Comparison of ENCODE assay signal across 9 cellular contexts in genomic region chr17:44690746-44691306, GRCh38. TPM values are rescaled to one million over a fixed set of nuclear protein-coding genes. Genes with fewer than 3 reads are reported as not detected.
A peak's percentile ranks its signal among the peaks of the same experiment; 100 is the strongest.
DNase-seq lines count a peak whose midpoint lies in the region; ATAC-seq, FAIRE-seq and TF ChIP-seq lines count a peak whose summit lies in the region.
"Not testable (repeated sequence)": the region's sequence is repeated elsewhere in the genome, so short reads cannot be mapped to it uniquely, and the experiment has no call there.
"Had no signal": no experiment of that assay in that cellular context is flagged by ENCODE, and none has a peak within 500 bp of the region (broad histone marks: within the 10 kb centered on the region; RNA-seq: fewer than 3 reads in every experiment).

No MANE protein-coding gene starts in this region.

- H3K9me3 Mint-ChIP-seq in astrocyte (ENCODE audit: unreplicated experiment); natural killer cell: not testable (repeated sequence)

- H3F3A ChIP-seq in DOHH2 (ENCODE audit: control insufficient read depth, insufficient read depth) = not testable (repeated sequence)

- H3K4me1 ChIP-seq in DOHH2 (ENCODE audit: control insufficient read depth, low read length) (peaks cover 15% of the 10 kb centered on the region), astrocyte (ENCODE audit: insufficient read depth, low read length) (peaks cover 13% of the 10 kb centered on the region)
- not testable (repeated sequence) for H3K4me1 ChIP-seq in HUES64 (ENCODE audit: insufficient read depth, low read length)

- not testable (repeated sequence) for H4K20me1 ChIP-seq in DOHH2 (ENCODE audit: control insufficient read depth, insufficient read depth, low read depth, low read length); astrocyte (ENCODE audit: insufficient read depth, low read length)

- not testable (repeated sequence) for H2AFZ ChIP-seq in astrocyte (ENCODE audit: low read depth, low read length)

- H3K27ac Mint-ChIP-seq in astrocyte (ENCODE audit: unreplicated experiment) = not testable (repeated sequence)
- peak overlapping the region; percentile 92 to 98 for H3K27ac Mint-ChIP-seq in natural killer cell

- H3K36me3 ChIP-seq in DOHH2 (ENCODE audit: control insufficient read depth, low read length); HUES64 (ENCODE audit: insufficient read depth, low read length); astrocyte (ENCODE audit: insufficient read depth, low read length): not testable (repeated sequence)

- not testable (repeated sequence) for H3K9me2 ChIP-seq in DOHH2 (replicated peaks; ENCODE audit: control insufficient read depth, low read length)

- not testable (repeated sequence) for H3K27ac ChIP-seq in DOHH2 (ENCODE audit: low read depth, low read length); HUES64 (ENCODE audit: low read depth, low read length); astrocyte (ENCODE audit: low read depth, low read length)

- peaks cover 37% of the 10 kb centered on the region for H3K79me2 ChIP-seq in DOHH2 (ENCODE audit: control insufficient read depth, low read length)
- peaks cover 40% of the 10 kb centered on the region for H3K79me2 ChIP-seq in astrocyte (ENCODE audit: insufficient read depth, low read length)

- peak; percentile 53 for TF ChIP-seq CTCF in DOHH2 (IDR thresholded peaks at IDR 0.05; ENCODE audit: low read depth, low read length, poor library complexity, severe bottlenecking)
- TF ChIP-seq CTCF in astrocyte (IDR thresholded peaks at IDR 0.05; ENCODE audit: insufficient read depth, low read depth, low read length); natural killer cell (IDR thresholded peaks at IDR 0.05): not testable (repeated sequence)
- TF ChIP-seq CTCF in fibroblast of pulmonary artery (IDR thresholded peaks at IDR 0.05; ENCODE audit: low read length, missing control alignments) = peak; percentile 5

- not testable (repeated sequence) for H3K36me3 Mint-ChIP-seq in astrocyte (ENCODE audit: low read depth, unreplicated experiment); natural killer cell

- ATAC-seq in natural killer cell = not testable (repeated sequence)

- FAIRE-seq in astrocyte (lab: Jason Lieb, UNC) = not testable (repeated sequence)

- not testable (repeated sequence) for H3K9me3 ChIP-seq in DOHH2 (ENCODE audit: control insufficient read depth, insufficient read depth, low read length); HUES64 (ENCODE audit: insufficient read depth, low read depth, low read length); astrocyte (ENCODE audit: insufficient read depth, low read depth, low read length)

- not testable (repeated sequence) for H3K27me3 Mint-ChIP-seq in astrocyte (ENCODE audit: low read depth, unreplicated experiment); natural killer cell (ENCODE audit: low read depth in 2 of 2)

- H3K4me1 Mint-ChIP-seq in astrocyte (ENCODE audit: low read depth, unreplicated experiment) = not testable (repeated sequence)
- H3K4me1 Mint-ChIP-seq in natural killer cell = peaks cover 19% of the 10 kb centered on the region in 2 donors

- DNase-seq in NCI-H460 (ENCODE audit: extremely low read depth, low read depth) = peak; percentile 45
- DNase-seq in SW480 (ENCODE audit: low spot score) = peak; percentile 32
- DNase-seq in astrocyte (ENCODE audit: low read depth); natural killer cell: not testable (repeated sequence)
- DNase-seq in fibroblast of pulmonary artery (ENCODE audit: low read depth) = peak; percentile 33

- 85% methylated on average over 21 of the region's 21 CpGs for WGBS in HUES64

- intact Hi-C loops in natural killer cell (cut with micrococcal nuclease) = not testable (repeated sequence)

- H3K4me2 ChIP-seq in DOHH2 (ENCODE audit: low read length) = peak overlapping the region; percentile 96; the same call in 1 of the 2 replicates
- H3K4me2 ChIP-seq in astrocyte (ENCODE audit: low read length) = not testable (repeated sequence)

- not testable (repeated sequence) for H3K27me3 ChIP-seq in DOHH2 (ENCODE audit: control insufficient read depth, low read length); HUES64 (ENCODE audit: insufficient read depth, low read length); astrocyte (ENCODE audit: insufficient read depth, low read length)

- H3K4me3 ChIP-seq in DOHH2 (ENCODE audit: low read length); astrocyte (ENCODE audit: insufficient read depth, low read depth, low read length): not testable (repeated sequence)
- H3K4me3 ChIP-seq in HUES64 (ENCODE audit: low read length) (0 out of 2 replicates have a peak overlapping the region, but pooled peaks have one; percentile 88), fibroblast of pulmonary artery (replicated peaks; ENCODE audit: low read depth, low read length) (peak overlapping the region; percentile 67)

- H3K9ac ChIP-seq in HUES64 (ENCODE audit: low read depth, low read length); astrocyte (ENCODE audit: low read length): not testable (repeated sequence)

- H3K4me3 Mint-ChIP-seq in astrocyte (ENCODE audit: unreplicated experiment) (peak overlapping the region; percentile 98), natural killer cell (peak overlapping the region; percentile 100)

RNA-seq across cellular contexts. Expression of gene CCDC43, which starts 1.2 kb away (rescaled TPM):
- 24.9 TPM for polyA plus RNA-seq in HUES64 (2013, experiment 1 of 2)
- 25.2 TPM for polyA plus RNA-seq in HUES64 (2013, experiment 2 of 2)
- 46.0 and 49.1 TPM in 2 replicates for total RNA-seq in NCI-H460 (2014; rRNA removed; shearing (Covaris generic))
- 33.8 and 44.9 TPM in 2 replicates for polyA plus RNA-seq in NCI-H460 (2014; cell fraction: nucleus; rRNA removed)
- 29.3 and 31.9 TPM in 2 replicates for total RNA-seq in astrocyte
- total RNA-seq in natural killer cell = 10 to 100 TPM; 20.2 to 26.9 (median 23.7) TPM

RNA-seq across cellular contexts. Expression of gene DBF4B, which starts 17.6 kb away (rescaled TPM):
- polyA plus RNA-seq in HUES64 (2013, experiment 1 of 2) = 14.2 TPM
- 15.9 TPM for polyA plus RNA-seq in HUES64 (2013, experiment 2 of 2)
- 11.5 and 12.9 TPM in 2 replicates for total RNA-seq in NCI-H460 (2014; rRNA removed; shearing (Covaris generic))
- polyA plus RNA-seq in NCI-H460 (2014; cell fraction: nucleus; rRNA removed) = 53.7 and 69.2 TPM in 2 replicates
- 7.5 and 9.5 TPM in 2 replicates for total RNA-seq in astrocyte
- total RNA-seq in natural killer cell = 1 to 10 TPM; 3.0 to 4.1 (median 4.1) TPM

RNA-seq across cellular contexts. Expression of gene MEIOC, which starts 34.6 kb away (rescaled TPM):
- 2.9 TPM for polyA plus RNA-seq in HUES64 (2013, experiment 1 of 2)
- polyA plus RNA-seq in HUES64 (2013, experiment 2 of 2) = 4.7 TPM
- total RNA-seq in NCI-H460 (2014; rRNA removed; shearing (Covaris generic)) = 0.75 and 0.82 TPM in 2 replicates
- 0.03 and 0.04 TPM in 2 replicates for polyA plus RNA-seq in NCI-H460 (2014; cell fraction: nucleus; rRNA removed)
- total RNA-seq in astrocyte = 0.45 and 0.55 TPM in 2 replicates
- total RNA-seq in natural killer cell = not detected
- total RNA-seq: omental fat pad, vagina had no signal
